1 cellular context compared by ENCODE assay signal in the genomic region with DNA sequence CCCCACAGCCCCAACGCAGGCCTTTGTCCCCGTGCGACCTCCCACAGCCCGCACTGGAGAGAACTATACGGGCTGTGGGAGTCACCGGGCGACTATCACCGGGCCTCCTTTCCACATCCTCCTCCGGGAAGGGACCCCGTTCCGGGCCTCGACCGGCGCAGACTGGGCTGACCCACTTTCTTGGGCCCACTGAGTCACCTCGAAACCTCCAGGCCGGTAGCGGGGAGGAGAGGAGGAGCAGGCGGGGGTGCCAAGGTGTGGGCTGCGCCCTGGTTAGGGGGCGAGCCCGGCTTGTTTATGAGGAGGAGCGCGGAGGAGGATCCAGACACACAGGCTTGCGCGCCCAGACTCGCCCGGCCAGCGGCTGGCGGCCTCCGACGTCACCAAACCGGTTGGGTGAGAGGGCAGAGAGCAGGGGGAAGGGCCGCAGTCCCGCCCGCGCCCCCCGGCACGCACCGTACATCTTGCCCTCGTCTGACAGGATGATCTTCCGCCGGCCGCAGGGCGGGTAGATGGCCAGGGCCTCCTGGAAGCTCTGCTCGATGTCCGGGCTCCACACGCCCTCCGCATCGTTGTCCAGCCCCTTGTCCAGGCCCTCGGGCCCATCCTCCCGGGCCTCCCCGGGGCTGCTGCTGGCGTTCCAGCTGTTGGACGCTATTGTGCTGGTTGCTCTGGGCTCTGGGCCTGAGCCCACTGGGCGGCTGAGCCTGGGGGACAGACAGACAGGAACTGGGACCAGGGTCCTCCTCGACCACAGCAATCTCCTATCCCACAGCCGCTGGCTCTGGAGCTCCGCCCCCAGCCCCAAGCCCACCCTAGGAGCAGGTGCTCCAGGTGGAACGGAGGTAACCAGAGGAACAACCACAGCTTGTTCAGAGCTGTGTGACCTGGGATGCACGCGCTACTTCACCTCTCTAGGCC.
TF ChIP-seq lines count a peak whose summit lies in the region.

No MANE protein-coding gene starts in this region.

TF ChIP-seq in H1, 55 proteins besides CTCF, POLR2A, EP300 and RAD21:
- peak; percentile 92 for TF ChIP-seq TAF1 (IDR thresholded peaks at IDR 0.05; ENCODE audit: low read depth, low read length)
- TF ChIP-seq SP4 (IDR thresholded peaks at IDR 0.05; ENCODE audit: low read length): no peak
- TF ChIP-seq, protein P1, sequence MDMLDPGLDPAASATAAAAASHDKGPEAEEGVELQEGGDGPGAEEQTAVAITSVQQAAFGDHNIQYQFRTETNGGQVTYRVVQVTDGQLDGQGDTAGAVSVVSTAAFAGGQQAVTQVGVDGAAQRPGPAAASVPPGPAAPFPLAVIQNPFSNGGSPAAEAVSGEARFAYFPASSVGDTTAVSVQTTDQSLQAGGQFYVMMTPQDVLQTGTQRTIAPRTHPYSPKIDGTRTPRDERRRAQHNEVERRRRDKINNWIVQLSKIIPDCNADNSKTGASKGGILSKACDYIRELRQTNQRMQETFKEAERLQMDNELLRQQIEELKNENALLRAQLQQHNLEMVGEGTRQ (IDR thresholded peaks at IDR 0.05; ENCODE audit: low read length): no peak
- no peak for TF ChIP-seq SIX5 (IDR thresholded peaks at IDR 0.05; ENCODE audit: low read depth, low read length)
- no peak for TF ChIP-seq TCF12 (IDR thresholded peaks at IDR 0.05; ENCODE audit: low read depth, low read length)
- TF ChIP-seq GABPA (IDR thresholded peaks at IDR 0.05; ENCODE audit: borderline replicate concordance, insufficient read depth, low read length): no peak; the same call in 1 of the 2 replicates
- TF ChIP-seq TBP (IDR thresholded peaks at IDR 0.05; ENCODE audit: low read depth, low read length): peak; percentile 82; the same call in 1 of the 2 replicates
- TF ChIP-seq, protein P2, sequence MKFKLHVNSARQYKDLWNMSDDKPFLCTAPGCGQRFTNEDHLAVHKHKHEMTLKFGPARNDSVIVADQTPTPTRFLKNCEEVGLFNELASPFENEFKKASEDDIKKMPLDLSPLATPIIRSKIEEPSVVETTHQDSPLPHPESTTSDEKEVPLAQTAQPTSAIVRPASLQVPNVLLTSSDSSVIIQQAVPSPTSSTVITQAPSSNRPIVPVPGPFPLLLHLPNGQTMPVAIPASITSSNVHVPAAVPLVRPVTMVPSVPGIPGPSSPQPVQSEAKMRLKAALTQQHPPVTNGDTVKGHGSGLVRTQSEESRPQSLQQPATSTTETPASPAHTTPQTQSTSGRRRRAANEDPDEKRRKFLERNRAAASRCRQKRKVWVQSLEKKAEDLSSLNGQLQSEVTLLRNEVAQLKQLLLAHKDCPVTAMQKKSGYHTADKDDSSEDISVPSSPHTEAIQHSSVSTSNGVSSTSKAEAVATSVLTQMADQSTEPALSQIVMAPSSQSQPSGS (IDR thresholded peaks at IDR 0.05; ENCODE audit: low read length): peak; percentile 76; the same call in 1 of the 2 replicates
- TF ChIP-seq RNF2 (IDR thresholded peaks at IDR 0.05; ENCODE audit: borderline replicate concordance, low read depth, low read length, missing control alignments, poor library complexity, severe bottlenecking): no peak
- TF ChIP-seq TEAD4 (IDR thresholded peaks at IDR 0.05; ENCODE audit: low read depth, low read length): peak; percentile 45; the same call in 1 of the 2 replicates
- no peak for TF ChIP-seq KDM1A (IDR thresholded peaks at IDR 0.05; ENCODE audit: borderline replicate concordance, low read length)
- TF ChIP-seq CREB1 (IDR thresholded peaks at IDR 0.05): peak; percentile 93
- no peak for TF ChIP-seq NANOG (IDR thresholded peaks at IDR 0.05; ENCODE audit: insufficient read depth, low read depth, low read length, poor library complexity, severe bottlenecking)
- no peak for TF ChIP-seq CTBP2 (IDR thresholded peaks at IDR 0.05; ENCODE audit: borderline replicate concordance, insufficient read depth, insufficient read length, low read length)
- TF ChIP-seq BACH1 (IDR thresholded peaks at IDR 0.05; ENCODE audit: low read length): no peak
- peak; percentile 96 for TF ChIP-seq SP1 (IDR thresholded peaks at IDR 0.05; ENCODE audit: low read depth, low read length)
- no peak for TF ChIP-seq EZH2 (IDR thresholded peaks at IDR 0.05; ENCODE audit: low read depth, low read length, severe bottlenecking)
- peak in 1 of 2 experiments; percentile 37; a peak in 3 of 4 replicates for TF ChIP-seq SIN3A (conservative IDR thresholded peaks at IDR 0.05 in 1 of 2, IDR thresholded peaks at IDR 0.05 in 1 of 2; ENCODE audit: low read depth in 1 of 2, low read length in 2 of 2)
- no peak for TF ChIP-seq JUN (IDR thresholded peaks at IDR 0.05; ENCODE audit: low read depth, low read length)
- TF ChIP-seq SIRT6 (IDR thresholded peaks at IDR 0.05; ENCODE audit: low read length): no peak
- TF ChIP-seq ZNF274 (IDR thresholded peaks at IDR 0.05; ENCODE audit: borderline replicate concordance, extremely low read depth, low read length): no peak
- no peak for TF ChIP-seq KDM4A (IDR thresholded peaks at IDR 0.05; ENCODE audit: low read depth, low read length, severe bottlenecking)
- no peak for TF ChIP-seq MAFK (IDR thresholded peaks at IDR 0.05; ENCODE audit: low read depth, low read length)
- TF ChIP-seq CHD1 (IDR thresholded peaks at IDR 0.05; ENCODE audit: low read depth, low read length): no peak
- TF ChIP-seq, protein P3, sequence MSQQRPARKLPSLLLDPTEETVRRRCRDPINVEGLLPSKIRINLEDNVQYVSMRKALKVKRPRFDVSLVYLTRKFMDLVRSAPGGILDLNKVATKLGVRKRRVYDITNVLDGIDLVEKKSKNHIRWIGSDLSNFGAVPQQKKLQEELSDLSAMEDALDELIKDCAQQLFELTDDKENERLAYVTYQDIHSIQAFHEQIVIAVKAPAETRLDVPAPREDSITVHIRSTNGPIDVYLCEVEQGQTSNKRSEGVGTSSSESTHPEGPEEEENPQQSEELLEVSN (IDR thresholded peaks at IDR 0.05): peak; percentile 84
- TF ChIP-seq SUZ12 (IDR thresholded peaks at IDR 0.05; ENCODE audit: low read length): no peak
- TF ChIP-seq EGR1 (IDR thresholded peaks at IDR 0.05; ENCODE audit: borderline replicate concordance, low read depth, low read length): no peak
- TF ChIP-seq GTF2F1 (IDR thresholded peaks at IDR 0.05; ENCODE audit: borderline replicate concordance, low read depth, low read length): no peak
- no peak for TF ChIP-seq CBX5 (IDR thresholded peaks at IDR 0.05; ENCODE audit: low read depth, low read length)
- TF ChIP-seq RBBP5 (IDR thresholded peaks at IDR 0.05; ENCODE audit: borderline replicate concordance, low read depth, low read length): peak; percentile 97
- peak; percentile 98 for TF ChIP-seq ASH2L (IDR thresholded peaks at IDR 0.05; ENCODE audit: low read length)
- TF ChIP-seq, protein P4, sequence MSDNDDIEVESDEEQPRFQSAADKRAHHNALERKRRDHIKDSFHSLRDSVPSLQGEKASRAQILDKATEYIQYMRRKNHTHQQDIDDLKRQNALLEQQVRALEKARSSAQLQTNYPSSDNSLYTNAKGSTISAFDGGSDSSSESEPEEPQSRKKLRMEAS (IDR thresholded peaks at IDR 0.05): peak; percentile 81
- no peak for TF ChIP-seq BRCA1 (IDR thresholded peaks at IDR 0.05; ENCODE audit: low read depth, low read length)
- no peak for TF ChIP-seq BCL11A (IDR thresholded peaks at IDR 0.05; ENCODE audit: low read depth in 2 of 2, low read length in 2 of 2)
- no peak for TF ChIP-seq CBX8 (IDR thresholded peaks at IDR 0.05; ENCODE audit: borderline replicate concordance, low read depth, low read length)
- 0 out of 2 replicates have a peak, but pooled peaks have one; percentile 23 for TF ChIP-seq RXRA (IDR thresholded peaks at IDR 0.05; ENCODE audit: insufficient read depth, low read depth, low read length)
- peak; percentile 94 for TF ChIP-seq POLR2AphosphoS5 (IDR thresholded peaks at IDR 0.05; ENCODE audit: low read depth, low read length)
- no peak for TF ChIP-seq KDM5A (IDR thresholded peaks at IDR 0.05; ENCODE audit: low read length)
- no peak for TF ChIP-seq SP2 (IDR thresholded peaks at IDR 0.05; ENCODE audit: low read length)
- peak; percentile 75 for TF ChIP-seq TAF7 (optimal IDR thresholded peaks at IDR 0.05; ENCODE audit: borderline replicate concordance, low read depth, low read length)
- TF ChIP-seq JUND (IDR thresholded peaks at IDR 0.05; ENCODE audit: low read length): peak; percentile 76
- no peak for TF ChIP-seq POU5F1 (IDR thresholded peaks at IDR 0.05; ENCODE audit: low read depth, low read length)
